ENCODE assay signal across 8 cellular contexts in genomic region chr9:110048976-110049698, GRCh38.
DNase-seq lines count a peak whose midpoint lies in the region; ATAC-seq and TF ChIP-seq lines count a peak whose summit lies in the region.

No MANE protein-coding gene starts in this region.

- H3K4me3 ChIP-seq in H7 (ENCODE audit: insufficient read depth, low read depth, low read length) (peak overlapping the region; percentile 80), cardiac muscle cell (peak overlapping the region; percentile 36), prostate gland (peak overlapping the region; percentile 42 to 44)

- intact Hi-C loops in activated T-helper 1 cell treated with anti-CD3 and anti-CD28 coated beads, Interleukin-12 subunit alpha, Interleukin-12 subunit beta, Interleukin-2, Interleukin-4 antibody, amounts not matched to agents 30 ng/mL and 10 ng/mL and 1 ng/mL, durations not matched to agents 14 hours and 24 hours and 36 hours (cut with micrococcal nuclease) = loop anchor here (1.0 to 5.0 kb wide), 8 partner anchors 75 to 208 kb away; partner anchors contain the start of gene TXN
- intact Hi-C loops in prostate gland (cut with DNase I) = no loop called here

- H3K36me3 ChIP-seq in H7 (replicated peaks; ENCODE audit: control insufficient read depth, insufficient read depth, low read length) (no peaks in the 10 kb centered on the region), cardiac muscle cell (no peaks in the 10 kb centered on the region), prostate gland (no peaks in the 10 kb centered on the region)

- TF ChIP-seq POLR2A in prostate gland (IDR thresholded peaks at IDR 0.05) = no peak

- 1% methylated on average over 35 of the region's 35 CpGs for WGBS in prostate gland

- peaks cover 22% of the 10 kb centered on the region for H3K36me3 Mint-ChIP-seq in activated T-helper 1 cell treated with anti-CD3 and anti-CD28 coated beads, Interleukin-12 subunit alpha, Interleukin-12 subunit beta, Interleukin-2, Interleukin-4 antibody, amounts not matched to agents 30 ng/mL and 10 ng/mL and 1 ng/mL, durations not matched to agents 14 hours and 24 hours and 36 hours (ENCODE audit: low read depth)

- peak overlapping the region; percentile 84 for H3K27ac Mint-ChIP-seq in activated T-helper 1 cell treated with anti-CD3 and anti-CD28 coated beads, Interleukin-12 subunit alpha, Interleukin-12 subunit beta, Interleukin-2, Interleukin-4 antibody, amounts not matched to agents 30 ng/mL and 10 ng/mL and 1 ng/mL, durations not matched to agents 14 hours and 24 hours and 36 hours

- ATAC-seq in GM18861 (IDR thresholded peaks at IDR 0.05; ENCODE audit: unreplicated experiment) = no peak

- peak; percentile 45 for DNase-seq in ELR (ENCODE audit: low read depth)
- DNase-seq in H7 = peak; percentile 54
- peak; percentile 58 for DNase-seq in NCI-H146 (lab: John Stamatoyannopoulos, UW)
- peak; percentile 11 for DNase-seq in activated T-helper 1 cell treated with anti-CD3 and anti-CD28 coated beads, Interleukin-12 subunit alpha, Interleukin-12 subunit beta, Interleukin-2, Interleukin-4 antibody, amounts not matched to agents 30 ng/mL and 10 ng/mL and 1 ng/mL, durations not matched to agents 14 hours and 24 hours and 36 hours (ENCODE audit: low spot score)
- peak in 1 of 2 donors; percentile 65 for DNase-seq in cardiac muscle cell (ENCODE audit: low read depth in 1 of 2, low spot score in 1 of 2)
- no peak for DNase-seq in prostate gland (ENCODE audit: low spot score)
- no peak for DNase-seq in cerebellar nuclear complex (lab: John Stamatoyannopoulos, UW)

- no peaks in the 10 kb centered on the region for H3K9me3 Mint-ChIP-seq in activated T-helper 1 cell treated with anti-CD3 and anti-CD28 coated beads, Interleukin-12 subunit alpha, Interleukin-12 subunit beta, Interleukin-2, Interleukin-4 antibody, amounts not matched to agents 30 ng/mL and 10 ng/mL and 1 ng/mL, durations not matched to agents 14 hours and 24 hours and 36 hours

- no peak overlapping the region for H3K27ac ChIP-seq in cardiac muscle cell
- peak overlapping the region; percentile 26 to 49 for H3K27ac ChIP-seq in prostate gland

- peaks cover 63% of the 10 kb centered on the region for H3K4me1 Mint-ChIP-seq in activated T-helper 1 cell treated with anti-CD3 and anti-CD28 coated beads, Interleukin-12 subunit alpha, Interleukin-12 subunit beta, Interleukin-2, Interleukin-4 antibody, amounts not matched to agents 30 ng/mL and 10 ng/mL and 1 ng/mL, durations not matched to agents 14 hours and 24 hours and 36 hours (ENCODE audit: low read depth)

- no peaks in the 10 kb centered on the region for H3K9me3 ChIP-seq in cardiac muscle cell (ENCODE audit: low read depth)
- H3K9me3 ChIP-seq in prostate gland = no peaks in the 10 kb centered on the region

- no peaks in the 10 kb centered on the region for H3K27me3 Mint-ChIP-seq in activated T-helper 1 cell treated with anti-CD3 and anti-CD28 coated beads, Interleukin-12 subunit alpha, Interleukin-12 subunit beta, Interleukin-2, Interleukin-4 antibody, amounts not matched to agents 30 ng/mL and 10 ng/mL and 1 ng/mL, durations not matched to agents 14 hours and 24 hours and 36 hours (ENCODE audit: insufficient read depth)

- peaks cover 13% of the 10 kb centered on the region for H3K27me3 ChIP-seq in H7 (ENCODE audit: control insufficient read depth, insufficient read depth, low read length)
- peaks cover 16% of the 10 kb centered on the region for H3K27me3 ChIP-seq in cardiac muscle cell
- H3K27me3 ChIP-seq in prostate gland (replicated peaks; ENCODE audit: insufficient read depth) = no peaks in the 10 kb centered on the region

- TF ChIP-seq CTCF in cardiac muscle cell (IDR thresholded peaks at IDR 0.05; ENCODE audit: low read depth, low read length) (no peak), prostate gland (IDR thresholded peaks at IDR 0.05) (no peak)

- H3K4me1 ChIP-seq in cardiac muscle cell (ENCODE audit: low read depth) = peaks cover 23% of the 10 kb centered on the region
- H3K4me1 ChIP-seq in prostate gland (replicated peaks) = peaks cover 5% of the 10 kb centered on the region

- H3K4me3 Mint-ChIP-seq in activated T-helper 1 cell treated with anti-CD3 and anti-CD28 coated beads, Interleukin-12 subunit alpha, Interleukin-12 subunit beta, Interleukin-2, Interleukin-4 antibody, amounts not matched to agents 30 ng/mL and 10 ng/mL and 1 ng/mL, durations not matched to agents 14 hours and 24 hours and 36 hours = peak overlapping the region; percentile 93

Comparison
In these comparisons a context has a peak if more than half of its experiments do, and no peak if none do; other contexts are left out.
1. DNase-seq: peak in ELR (single experiment), H7 (single experiment), NCI-H146 (single experiment) and activated T-helper 1 cell treated with anti-CD3 and anti-CD28 coated beads, Interleukin-12 subunit alpha, Interleukin-12 subunit beta, Interleukin-2, Interleukin-4 antibody, amounts not matched to agents 30 ng/mL and 10 ng/mL and 1 ng/mL, durations not matched to agents 14 hours and 24 hours and 36 hours (single experiment); none in prostate gland (single experiment) and cerebellar nuclear complex (0 of 2).
2. Peak in every context shown above with its lines, with median percentiles within 50 percentile points of each other: H3K4me3 ChIP-seq.